Comparison of ENCODE assay signal across 23 cellular contexts in genomic region chr16:3751878-3752277, GRCh38. TPM values are rescaled to one million over a fixed set of nuclear protein-coding genes. Genes with fewer than 3 reads are reported as not detected.
A peak's percentile ranks its signal among the peaks of the same experiment; 100 is the strongest.
DNase-seq lines count a peak whose midpoint lies in the region; ATAC-seq and TF ChIP-seq lines count a peak whose summit lies in the region.
"Had no signal": no experiment of that assay in that cellular context is flagged by ENCODE, and none has a peak within 500 bp of the region (broad histone marks: within the 10 kb centered on the region; RNA-seq: fewer than 3 reads in every experiment).

No MANE protein-coding gene starts in this region.

- ATAC-seq in natural killer cell: no peak
- no peak for ATAC-seq in natural killer cell treated with Interleukin-12 subunit alpha and Interleukin-12 subunit beta and Interleukin-15 and Interleukin-18, amount 100 ng/mL, for 72 hours
- no peak for ATAC-seq in stimulated activated effector memory CD8-positive, alpha-beta T cell treated with anti-CD3 and anti-CD28 coated beads, Interleukin-12 subunit alpha, Interleukin-12 subunit beta, amount 100 ng/mL, for 72 hours
- no peak for ATAC-seq in GM18502 (IDR thresholded peaks at IDR 0.05; ENCODE audit: poor library complexity, unreplicated experiment)
- ATAC-seq: GM12878, GM23338, PC-3 had no signal

- CTCF ChIA-PET in CD8-positive, alpha-beta memory T cell (lab: Charles Lee): no interaction called here

- no peak for DNase-seq in natural killer cell
- no peak for DNase-seq in natural killer cell treated with Interleukin-12 subunit alpha and Interleukin-12 subunit beta and Interleukin-15 and Interleukin-18, amount 100 ng/mL, for 72 hours (ENCODE audit: low spot score)
- DNase-seq in activated T-helper 1 cell treated with anti-CD3 and anti-CD28 coated beads, Interleukin-12 subunit alpha, Interleukin-12 subunit beta, Interleukin-2, Interleukin-4 antibody, amounts not matched to agents 30 ng/mL and 10 ng/mL and 1 ng/mL, durations not matched to agents 14 hours and 24 hours and 36 hours (ENCODE audit: low spot score): no peak
- DNase-seq in endodermal cell: no peak
- DNase-seq in stimulated activated effector memory CD8-positive, alpha-beta T cell treated with anti-CD3 and anti-CD28 coated beads, Interleukin-12 subunit alpha, Interleukin-12 subunit beta, amount 100 ng/mL, for 72 hours (ENCODE audit: low spot score in 2 of 2): no peak
- DNase-seq in CD8-positive, alpha-beta memory T cell: no peak
- no peak for DNase-seq in germinal center (ENCODE audit: low spot score)
- DNase-seq: BE2C, COR-L47, DMS 273 treated with DMSO at 0.1 percent for 48 hours, DND-41, HCEC 1CT, Kasumi-1, NCI-H1417 treated with DMSO at 0.1 percent for 48 hours, NCI-H187 treated with DMSO at 0.1 percent for 48 hours, NCI-H2107, NCI-H446 treated with DMSO at 0.1 percent for 48 hours, NCI-H526 treated with DMSO at 0.1 percent for 48 hours, PC-3, Right ventricle myocardium superior had no signal

- no peaks in the 10 kb centered on the region for H3K9me3 ChIP-seq in endodermal cell (ENCODE audit: control insufficient read depth, low read length)
- no peaks in the 10 kb centered on the region for H3K9me3 ChIP-seq in CD8-positive, alpha-beta memory T cell (ENCODE audit: low read length)
- H3K9me3 ChIP-seq: BE2C had no signal

- H3K4me1 Mint-ChIP-seq in natural killer cell (peaks cover 28 to 34% of the 10 kb centered on the region in 2 donors), endodermal cell (no peaks in the 10 kb centered on the region)
- H3K4me1 Mint-ChIP-seq in natural killer cell treated with Interleukin-12 subunit alpha and Interleukin-12 subunit beta and Interleukin-15 and Interleukin-18, amount 100 ng/mL, for 72 hours (ENCODE audit: low read depth in 2 of 2): peaks cover 15 to 25% of the 10 kb centered on the region in 2 donors
- peaks cover 9% of the 10 kb centered on the region for H3K4me1 Mint-ChIP-seq in activated T-helper 1 cell treated with anti-CD3 and anti-CD28 coated beads, Interleukin-12 subunit alpha, Interleukin-12 subunit beta, Interleukin-2, Interleukin-4 antibody, amounts not matched to agents 30 ng/mL and 10 ng/mL and 1 ng/mL, durations not matched to agents 14 hours and 24 hours and 36 hours (ENCODE audit: low read depth)
- H3K4me1 Mint-ChIP-seq in stimulated activated effector memory CD8-positive, alpha-beta T cell treated with anti-CD3 and anti-CD28 coated beads, Interleukin-12 subunit alpha, Interleukin-12 subunit beta, amount 100 ng/mL, for 72 hours: peaks cover 18% of the 10 kb centered on the region
- H3K4me1 Mint-ChIP-seq in CD8-positive, alpha-beta memory T cell: peaks cover 18 to 34% (median 29%) of the 10 kb centered on the region in 3 donors
- H3K4me1 Mint-ChIP-seq: GM23338 had no signal

- H3K9ac ChIP-seq in endodermal cell (ENCODE audit: extremely low read depth, low read length, poor library complexity, severe bottlenecking): no peak overlapping the region

- peaks cover 5% of the 10 kb centered on the region for H3K36me3 Mint-ChIP-seq in natural killer cell
- peaks cover 12% of the 10 kb centered on the region for H3K36me3 Mint-ChIP-seq in natural killer cell treated with Interleukin-12 subunit alpha and Interleukin-12 subunit beta and Interleukin-15 and Interleukin-18, amount 100 ng/mL, for 72 hours
- peaks cover 48% of the 10 kb centered on the region for H3K36me3 Mint-ChIP-seq in activated T-helper 1 cell treated with anti-CD3 and anti-CD28 coated beads, Interleukin-12 subunit alpha, Interleukin-12 subunit beta, Interleukin-2, Interleukin-4 antibody, amounts not matched to agents 30 ng/mL and 10 ng/mL and 1 ng/mL, durations not matched to agents 14 hours and 24 hours and 36 hours (ENCODE audit: low read depth)
- H3K36me3 Mint-ChIP-seq in endodermal cell (ENCODE audit: low read depth): peaks cover 75% of the 10 kb centered on the region
- H3K36me3 Mint-ChIP-seq in stimulated activated effector memory CD8-positive, alpha-beta T cell treated with anti-CD3 and anti-CD28 coated beads, Interleukin-12 subunit alpha, Interleukin-12 subunit beta, amount 100 ng/mL, for 72 hours: peaks cover 95% of the 10 kb centered on the region
- H3K36me3 Mint-ChIP-seq in CD8-positive, alpha-beta memory T cell: peaks cover 10 to 83% (median 25%) of the 10 kb centered on the region in 3 donors

- H3K36me3 ChIP-seq in endodermal cell (ENCODE audit: control insufficient read depth, insufficient read depth, low read length): peaks cover 88% of the 10 kb centered on the region
- H3K36me3 ChIP-seq in CD8-positive, alpha-beta memory T cell (ENCODE audit: insufficient read depth, low read length): peaks cover 30% of the 10 kb centered on the region

- H3K27ac ChIP-seq in endodermal cell (ENCODE audit: low read depth, low read length): no peak overlapping the region
- no peak overlapping the region for H3K27ac ChIP-seq in CD8-positive, alpha-beta memory T cell (ENCODE audit: low read depth, low read length)

- no peak overlapping the region for H3K4me3 ChIP-seq in endodermal cell (ENCODE audit: low read length)
- H3K4me3 ChIP-seq in CD8-positive, alpha-beta memory T cell (ENCODE audit: low read length): no peak overlapping the region
- H3K4me3 ChIP-seq: GM12878, GM23338 had no signal

- intact Hi-C loops in natural killer cell (cut with micrococcal nuclease): no loop called here
- intact Hi-C loops in activated T-helper 1 cell treated with anti-CD3 and anti-CD28 coated beads, Interleukin-12 subunit alpha, Interleukin-12 subunit beta, Interleukin-2, Interleukin-4 antibody, amounts not matched to agents 30 ng/mL and 10 ng/mL and 1 ng/mL, durations not matched to agents 14 hours and 24 hours and 36 hours (cut with micrococcal nuclease): no loop called here

- POLR2A ChIA-PET in CD8-positive, alpha-beta memory T cell (lab: Charles Lee): interaction anchor here (0.7 kb wide), 1 partner anchor 67 kb away, joined by 4 read pairs; no protein-coding TSS in a partner anchor

- H3K4me1 ChIP-seq in endodermal cell (ENCODE audit: control insufficient read depth, insufficient read depth, low read length): no peaks in the 10 kb centered on the region
- H3K4me1 ChIP-seq in CD8-positive, alpha-beta memory T cell (ENCODE audit: insufficient read depth, low read length): no peaks in the 10 kb centered on the region
- H3K4me1 ChIP-seq: BE2C had no signal

- H3K9me3 Mint-ChIP-seq in natural killer cell: no peaks in the 10 kb centered on the region
- H3K9me3 Mint-ChIP-seq in natural killer cell treated with Interleukin-12 subunit alpha and Interleukin-12 subunit beta and Interleukin-15 and Interleukin-18, amount 100 ng/mL, for 72 hours: no peaks in the 10 kb centered on the region
- H3K9me3 Mint-ChIP-seq in activated T-helper 1 cell treated with anti-CD3 and anti-CD28 coated beads, Interleukin-12 subunit alpha, Interleukin-12 subunit beta, Interleukin-2, Interleukin-4 antibody, amounts not matched to agents 30 ng/mL and 10 ng/mL and 1 ng/mL, durations not matched to agents 14 hours and 24 hours and 36 hours: no peaks in the 10 kb centered on the region
- no peaks in the 10 kb centered on the region for H3K9me3 Mint-ChIP-seq in endodermal cell
- H3K9me3 Mint-ChIP-seq in stimulated activated effector memory CD8-positive, alpha-beta T cell treated with anti-CD3 and anti-CD28 coated beads, Interleukin-12 subunit alpha, Interleukin-12 subunit beta, amount 100 ng/mL, for 72 hours: no peaks in the 10 kb centered on the region
- H3K9me3 Mint-ChIP-seq in CD8-positive, alpha-beta memory T cell: no peaks in the 10 kb centered on the region
- H3K9me3 Mint-ChIP-seq: GM23338 had no signal

- no peaks in the 10 kb centered on the region for H3K27me3 ChIP-seq in endodermal cell (ENCODE audit: control insufficient read depth, insufficient read depth, low read length, poor library complexity, severe bottlenecking)
- no peaks in the 10 kb centered on the region for H3K27me3 ChIP-seq in CD8-positive, alpha-beta memory T cell (ENCODE audit: insufficient read depth, low read length, poor library complexity, severe bottlenecking)
- H3K27me3 ChIP-seq: BE2C had no signal

- 94 to 100% methylated on average over 5 to 8 of the region's 8 CpGs for WGBS in endodermal cell (ENCODE audit: insufficient coverage in 1 of 2, insufficient read length in 1 of 2), 2 experiments

- H3K27ac Mint-ChIP-seq in natural killer cell (peak overlapping the region; percentile 7 to 70), endodermal cell (peak overlapping the region; percentile 64)
- no peak overlapping the region for H3K27ac Mint-ChIP-seq in natural killer cell treated with Interleukin-12 subunit alpha and Interleukin-12 subunit beta and Interleukin-15 and Interleukin-18, amount 100 ng/mL, for 72 hours
- H3K27ac Mint-ChIP-seq in activated T-helper 1 cell treated with anti-CD3 and anti-CD28 coated beads, Interleukin-12 subunit alpha, Interleukin-12 subunit beta, Interleukin-2, Interleukin-4 antibody, amounts not matched to agents 30 ng/mL and 10 ng/mL and 1 ng/mL, durations not matched to agents 14 hours and 24 hours and 36 hours: peak overlapping the region; percentile 0
- peak overlapping the region; percentile 75 for H3K27ac Mint-ChIP-seq in stimulated activated effector memory CD8-positive, alpha-beta T cell treated with anti-CD3 and anti-CD28 coated beads, Interleukin-12 subunit alpha, Interleukin-12 subunit beta, amount 100 ng/mL, for 72 hours
- H3K27ac Mint-ChIP-seq in CD8-positive, alpha-beta memory T cell: peak overlapping the region in 1 of 8 donors; percentile 66
- H3K27ac Mint-ChIP-seq: GM23338 had no signal

- TF ChIP-seq CTCF in natural killer cell (IDR thresholded peaks at IDR 0.05): no peak
- TF ChIP-seq CTCF in endodermal cell (conservative IDR thresholded peaks at IDR 0.05): no peak

- H3K27me3 Mint-ChIP-seq in natural killer cell (ENCODE audit: low read depth in 2 of 2) (no peaks in the 10 kb centered on the region), endodermal cell (ENCODE audit: insufficient read depth) (no peaks in the 10 kb centered on the region)
- H3K27me3 Mint-ChIP-seq in natural killer cell treated with Interleukin-12 subunit alpha and Interleukin-12 subunit beta and Interleukin-15 and Interleukin-18, amount 100 ng/mL, for 72 hours: no peaks in the 10 kb centered on the region
- H3K27me3 Mint-ChIP-seq in activated T-helper 1 cell treated with anti-CD3 and anti-CD28 coated beads, Interleukin-12 subunit alpha, Interleukin-12 subunit beta, Interleukin-2, Interleukin-4 antibody, amounts not matched to agents 30 ng/mL and 10 ng/mL and 1 ng/mL, durations not matched to agents 14 hours and 24 hours and 36 hours (ENCODE audit: insufficient read depth): no peaks in the 10 kb centered on the region
- H3K27me3 Mint-ChIP-seq in CD8-positive, alpha-beta memory T cell: no peaks in the 10 kb centered on the region

- no peak overlapping the region for H3K4me3 Mint-ChIP-seq in natural killer cell
- H3K4me3 Mint-ChIP-seq in natural killer cell treated with Interleukin-12 subunit alpha and Interleukin-12 subunit beta and Interleukin-15 and Interleukin-18, amount 100 ng/mL, for 72 hours: no peak overlapping the region
- no peak overlapping the region for H3K4me3 Mint-ChIP-seq in activated T-helper 1 cell treated with anti-CD3 and anti-CD28 coated beads, Interleukin-12 subunit alpha, Interleukin-12 subunit beta, Interleukin-2, Interleukin-4 antibody, amounts not matched to agents 30 ng/mL and 10 ng/mL and 1 ng/mL, durations not matched to agents 14 hours and 24 hours and 36 hours
- no peak overlapping the region for H3K4me3 Mint-ChIP-seq in endodermal cell
- H3K4me3 Mint-ChIP-seq in stimulated activated effector memory CD8-positive, alpha-beta T cell treated with anti-CD3 and anti-CD28 coated beads, Interleukin-12 subunit alpha, Interleukin-12 subunit beta, amount 100 ng/mL, for 72 hours: no peak overlapping the region
- H3K4me3 Mint-ChIP-seq in CD8-positive, alpha-beta memory T cell: no peak overlapping the region
- H3K4me3 Mint-ChIP-seq: GM23338 had no signal

RNA-seq across cellular contexts. Expression of gene TRAP1, which starts 34.6 kb away (rescaled TPM):
- total RNA-seq in natural killer cell: 10 to 100 TPM; 33.7 to 56.7 (median 54.6) TPM
- total RNA-seq in natural killer cell treated with Interleukin-12 subunit alpha and Interleukin-12 subunit beta and Interleukin-15 and Interleukin-18, amount 100 ng/mL, for 72 hours: 100 to 1,000 TPM; 105 to 257 TPM
- 351 and 353 TPM in 2 replicates for total RNA-seq in activated T-helper 1 cell treated with anti-CD3 and anti-CD28 coated beads, Interleukin-12 subunit alpha, Interleukin-12 subunit beta, Interleukin-2, Interleukin-4 antibody, amounts not matched to agents 30 ng/mL and 10 ng/mL and 1 ng/mL, durations not matched to agents 14 hours and 24 hours and 36 hours
- 100 to 1,000 TPM; 144 to 156 TPM for total RNA-seq in endodermal cell
- 114 TPM for polyA plus RNA-seq in endodermal cell (2013, experiment 1 of 2)
- 102 TPM for polyA plus RNA-seq in endodermal cell (2013, experiment 2 of 2)
- 100 to 1,000 TPM; 283 to 308 TPM for total RNA-seq in CD8-positive, alpha-beta memory T cell
- 53.5 TPM for polyA plus RNA-seq in CD8-positive, alpha-beta memory T cell

Comparison
In these comparisons a context has a peak if more than half of its experiments do, and no peak if none do; other contexts are left out.
1. H3K27ac Mint-ChIP-seq: peak in natural killer cell (2 of 2), activated T-helper 1 cell treated with anti-CD3 and anti-CD28 coated beads, Interleukin-12 subunit alpha, Interleukin-12 subunit beta, Interleukin-2, Interleukin-4 antibody, amounts not matched to agents 30 ng/mL and 10 ng/mL and 1 ng/mL, durations not matched to agents 14 hours and 24 hours and 36 hours (single experiment), endodermal cell (single experiment) and stimulated activated effector memory CD8-positive, alpha-beta T cell treated with anti-CD3 and anti-CD28 coated beads, Interleukin-12 subunit alpha, Interleukin-12 subunit beta, amount 100 ng/mL, for 72 hours (single experiment); none in natural killer cell treated with Interleukin-12 subunit alpha and Interleukin-12 subunit beta and Interleukin-15 and Interleukin-18, amount 100 ng/mL, for 72 hours (0 of 2).